Comparison of ENCODE assay signal across 1 cellular context in genomic region chr5:37667430-37667829, GRCh38.
A peak's percentile ranks its signal among the peaks of the same experiment; 100 is the strongest.
TF ChIP-seq lines count a peak whose summit lies in the region.

No MANE protein-coding gene starts in this region.

TF ChIP-seq in K562, 482 proteins besides CTCF, POLR2A, EP300 and RAD21:
- peak; percentile 78 for TF ChIP-seq ZBTB40 (IDR thresholded peaks at IDR 0.05)
- peak; percentile 63; the same call in 1 of the 2 replicates for TF ChIP-seq ZBTB40 (CRISPR knock-in tag; IDR thresholded peaks at IDR 0.05)
- TF ChIP-seq SMAD4 (CRISPR knock-in tag; conservative IDR thresholded peaks at IDR 0.05), result no peak
- no peak for TF ChIP-seq POLR2H (tag; IDR thresholded peaks at IDR 0.05; ENCODE audit: low read depth)
- TF ChIP-seq EGR1 (conservative IDR thresholded peaks at IDR 0.05), result no peak
